19 cellular contexts compared by ENCODE assay signal in genomic region chr3:105137911-105138310, GRCh38.
DNase-seq lines count a peak whose midpoint lies in the region; ATAC-seq and TF ChIP-seq lines count a peak whose summit lies in the region.
"Had no signal": no experiment of that assay in that cellular context is flagged by ENCODE, and none has a peak within 500 bp of the region (broad histone marks: within the 10 kb centered on the region; RNA-seq: fewer than 3 reads in every experiment).

No MANE protein-coding gene starts in this region.

- no peaks in the 10 kb centered on the region; the same call in 1 of the 2 replicates for H3K9me1 ChIP-seq in IMR-90 (ENCODE audit: insufficient read depth, low read length)

- CTCF ChIA-PET in AG04449 (lab: Yijun Ruan, JAX): no interaction called here
- CTCF ChIA-PET in IMR-90 (lab: Yijun Ruan, JAX): interaction anchor here (1.0 kb wide), 1 partner anchor 19 kb away, joined by 3 read pairs; no protein-coding TSS in a partner anchor

- no peak overlapping the region for H4K8ac ChIP-seq in IMR-90 (ENCODE audit: low read depth in 2 of 2, low read length in 2 of 2)

- H3K27me3 ChIP-seq in IMR-90 (ENCODE audit: control insufficient read depth, insufficient read depth, low read length): no peaks in the 10 kb centered on the region

- POLR2A ChIA-PET in AG04449 (lab: Yijun Ruan, JAX): no interaction called here
- POLR2A ChIA-PET in IMR-90 (lab: Charles Lee; ENCODE audit: unreplicated experiment): no interaction called here

- H2BK120ac ChIP-seq in IMR-90 (ENCODE audit: low read depth, low read length): no peak overlapping the region

- no peak overlapping the region for H2AFZ ChIP-seq in IMR-90 (replicated peaks; ENCODE audit: low read length, poor library complexity)

- no peak overlapping the region for H2BK5ac ChIP-seq in IMR-90 (ENCODE audit: low read depth, low read length, poor library complexity, severe bottlenecking)

- H3K4me3 ChIP-seq in AG04449 (ENCODE audit: low read depth, low read length) (no peak overlapping the region), IMR-90 (ENCODE audit: insufficient read depth, low read depth, low read length) (no peak overlapping the region)

- in situ Hi-C loops in IMR-90 (cut with MboI; ENCODE audit: low sequenced_read_pairs): no loop called here

- no peaks in the 10 kb centered on the region for H3K79me1 ChIP-seq in IMR-90 (ENCODE audit: low read depth in 1 of 2, low read length in 2 of 2)

- no peak for TF ChIP-seq POLR2A in IMR-90 (IDR thresholded peaks at IDR 0.05; ENCODE audit: low read depth, low read length)

- no peak overlapping the region for H3K14ac ChIP-seq in IMR-90 (replicated peaks; ENCODE audit: low read depth, low read length)

- H3K4me2 ChIP-seq in IMR-90 (ENCODE audit: low read depth, low read length): no peak overlapping the region
- H3K4me2 ChIP-seq: KMS-11 had no signal

- H3K4me1 ChIP-seq in IMR-90 (ENCODE audit: control insufficient read depth, insufficient read depth, low read length): no peaks in the 10 kb centered on the region

- no CpG with 5 or more reads among the region's 1 CpG for WGBS in IMR-90 (ENCODE audit: extremely low coverage in 2 of 2, insufficient read length in 1 of 2), 2 experiments

- H3K23ac ChIP-seq in IMR-90 (ENCODE audit: low read depth, low read length): no peak overlapping the region

- no peak overlapping the region for H4K5ac ChIP-seq in IMR-90 (ENCODE audit: low read depth, low read length)

- H3K18ac ChIP-seq in IMR-90 (ENCODE audit: low read depth, low read length): no peak overlapping the region

- no peak overlapping the region for H3K56ac ChIP-seq in IMR-90 (ENCODE audit: extremely low read depth, insufficient read depth, low read length)

- no peak for TF ChIP-seq CTCF in AG04449 (IDR thresholded peaks at IDR 0.05; ENCODE audit: insufficient read depth, low read length, missing control alignments)
- no peak for TF ChIP-seq CTCF in IMR-90 (conservative IDR thresholded peaks at IDR 0.05; ENCODE audit: low read depth, low read length)

- no peaks in the 10 kb centered on the region for H3K9me3 ChIP-seq in IMR-90 (ENCODE audit: control insufficient read depth, insufficient read depth, low read length)

- H2BK15ac ChIP-seq in IMR-90 (ENCODE audit: low read depth, low read length): no peak overlapping the region

- no peak overlapping the region for H2AK9ac ChIP-seq in IMR-90 (replicated peaks; ENCODE audit: low read depth, low read length, poor library complexity)

- ATAC-seq in IMR-90 (ENCODE audit: low read depth): no peak
- ATAC-seq: HepG2, PC-3 had no signal

- H3K27ac ChIP-seq in IMR-90 (ENCODE audit: insufficient read depth, low read length): no peak overlapping the region
- H3K27ac ChIP-seq: C4-2B, KMS-11 had no signal

- no TSS peak for BruUV-seq in IMR-90 (replicated peaks; lab: Mats Ljungman, UMichigan)

- dilution Hi-C loops in IMR-90 (cut with HindIII; ENCODE audit: low sequenced_read_pairs, unreplicated experiment): no loop called here

- no peak overlapping the region for H3K9ac ChIP-seq in IMR-90 (ENCODE audit: low read depth, low read length)
- H3K9ac ChIP-seq: KMS-11 had no signal

- H4K20me1 ChIP-seq in IMR-90 (ENCODE audit: insufficient read depth, low read length): no peaks in the 10 kb centered on the region

- DNase-seq in AG04449 (ENCODE audit: low read depth, low spot score): peak; percentile 14
- peak; percentile 0 for DNase-seq in IMR-90
- DNase-seq in inferior parietal cortex (ENCODE audit: extremely low spot score): peak; percentile 5
- DNase-seq in pons (ENCODE audit: low spot score): peak; percentile 70
- DNase-seq in activated CD4-positive, CD25-positive, alpha-beta regulatory T cell (lab: John Stamatoyannopoulos, UW): no peak
- no peak for DNase-seq in T-helper 9 cell
- no peak for DNase-seq in NCI-H2081 treated with DMSO at 0.1 percent for 48 hours (lab: John Stamatoyannopoulos, UW)
- no peak for DNase-seq in RKO (ENCODE audit: low spot score)
- DNase-seq: 8988T, DMS 273 treated with DMSO at 0.1 percent for 48 hours, H7, NCI-H1092, NCI-H146, NCI-H510A treated with DMSO at 0.1 percent for 48 hours, NCI-H82, PC-3 had no signal

- no peak overlapping the region for H2BK20ac ChIP-seq in IMR-90 (ENCODE audit: low read depth, low read length)

- no peak overlapping the region for H2AK5ac ChIP-seq in IMR-90 (ENCODE audit: low read depth, low read length)

- H4K91ac ChIP-seq in IMR-90 (ENCODE audit: insufficient read depth, low read depth, low read length): no peak overlapping the region

- no peaks in the 10 kb centered on the region for H3K36me3 ChIP-seq in IMR-90 (ENCODE audit: control insufficient read depth, insufficient read depth, low read length)

- intact Hi-C loops in IMR-90 (cut with micrococcal nuclease): no loop called here

- TF ChIP-seq RAD21 in IMR-90 (IDR thresholded peaks at IDR 0.05; ENCODE audit: low read length): no peak

- no peak overlapping the region for H3K4ac ChIP-seq in IMR-90 (ENCODE audit: low read depth, low read length)

TF ChIP-seq in IMR-90, 13 proteins besides CTCF, POLR2A, EP300 and RAD21:
- no peak for TF ChIP-seq BHLHE40 (IDR thresholded peaks at IDR 0.05; ENCODE audit: low read depth, low read length)
- no peak for TF ChIP-seq SMC3 (IDR thresholded peaks at IDR 0.05; ENCODE audit: low read depth, low read length)
- no peak for TF ChIP-seq USF2 (IDR thresholded peaks at IDR 0.05; ENCODE audit: low read depth, low read length)
- TF ChIP-seq ELK1 (IDR thresholded peaks at IDR 0.05; ENCODE audit: borderline replicate concordance, low read depth, low read length): no peak
- TF ChIP-seq FOS (IDR thresholded peaks at IDR 0.05; ENCODE audit: low read depth, low read length): no peak
- TF ChIP-seq MAZ (IDR thresholded peaks at IDR 0.05; ENCODE audit: borderline replicate concordance, low read depth, low read length): no peak
- TF ChIP-seq RFX5 (IDR thresholded peaks at IDR 0.05; ENCODE audit: low read depth, low read length): no peak
- no peak for TF ChIP-seq MAFK (IDR thresholded peaks at IDR 0.05; ENCODE audit: low read depth, low read length)
- no peak for TF ChIP-seq MXI1 (IDR thresholded peaks at IDR 0.05; ENCODE audit: borderline replicate concordance, low read depth, low read length)
- no peak for TF ChIP-seq CHD1 (IDR thresholded peaks at IDR 0.05; ENCODE audit: low read depth, low read length)
- TF ChIP-seq NFE2L2 (IDR thresholded peaks at IDR 0.05; ENCODE audit: low read depth, low read length): no peak
- no peak for TF ChIP-seq CEBPB (IDR thresholded peaks at IDR 0.05; ENCODE audit: low read depth, low read length)
- no peak for TF ChIP-seq RCOR1 (IDR thresholded peaks at IDR 0.05; ENCODE audit: insufficient replicate concordance, low read length)
TF ChIP-seq in IMR-90: peak in this region for 0.

Comparison
In these comparisons a context has a peak if more than half of its experiments do, and no peak if none do; other contexts are left out.
1. DNase-seq: peak in AG04449 (single experiment), IMR-90 (single experiment), inferior parietal cortex (single experiment) and pons (single experiment); none in activated CD4-positive, CD25-positive, alpha-beta regulatory T cell (0 of 4), T-helper 9 cell (single experiment), NCI-H2081 treated with DMSO at 0.1 percent for 48 hours (single experiment) and RKO (single experiment).